ENCODE assay signal across 10 cellular contexts in genomic region chr1:170660874-170661645, GRCh38. TPM values are rescaled to one million over a fixed set of nuclear protein-coding genes. Genes with fewer than 3 reads are reported as not detected.
A peak's percentile ranks its signal among the peaks of the same experiment; 100 is the strongest.
DNase-seq lines count a peak whose midpoint lies in the region; FAIRE-seq and TF ChIP-seq lines count a peak whose summit lies in the region.
"Had no signal": no experiment of that assay in that cellular context is flagged by ENCODE, and none has a peak within 500 bp of the region (broad histone marks: within the 10 kb centered on the region; RNA-seq: fewer than 3 reads in every experiment).

No MANE protein-coding gene starts in this region.

- H3K27ac ChIP-seq in ovary (no peak overlapping the region), A673 (ENCODE audit: low read depth, low read length, poor library complexity, severe bottlenecking) (no peak overlapping the region), small intestine (ENCODE audit: low read depth in 1 of 2, low read length in 1 of 2) (no peak overlapping the region)

- CTCF ChIA-PET in BJ (lab: Yijun Ruan, JAX): interaction anchor here (0.8 to 1.2 kb wide), 3 partner anchors 10 to 170 kb away, joined by 3 to 4 read pairs (median 3); no protein-coding TSS in a partner anchor
- CTCF ChIA-PET in A673 (lab: Charles Lee): no interaction called here
- CTCF ChIA-PET in Calu3 (lab: Charles Lee): interaction anchor here (0.6 kb wide), 1 partner anchor 15 kb away, joined by 3 read pairs; no protein-coding TSS in a partner anchor

- H3K4me1 Mint-ChIP-seq in IgD-negative memory B cell (peaks cover 2 to 14% (median 4%) of the 10 kb centered on the region in 3 donors), Calu3 (ENCODE audit: low read depth, unreplicated experiment) (peaks cover 12% of the 10 kb centered on the region)

- 32 to 41% (median 33%) methylated on average over 47 to 54 of the region's 54 CpGs for WGBS in ovary, 3 donors
- WGBS in small intestine, 3 donors: 5 to 18% (median 11%) methylated on average over 51 to 54 of the region's 54 CpGs

- TF ChIP-seq CTCF in BJ (IDR thresholded peaks at IDR 0.05; ENCODE audit: insufficient read depth, low read depth, low read length): no peak
- no peak for TF ChIP-seq CTCF in fibroblast of pulmonary artery (IDR thresholded peaks at IDR 0.05; ENCODE audit: low read length, missing control alignments)
- no peak for TF ChIP-seq CTCF in ovary (IDR thresholded peaks at IDR 0.05)
- TF ChIP-seq CTCF in A673 (conservative IDR thresholded peaks at IDR 0.05; ENCODE audit: low read depth, low read length): no peak
- no peak for TF ChIP-seq CTCF in Calu3 (IDR thresholded peaks at IDR 0.05; ENCODE audit: unreplicated experiment)

- FAIRE-seq in small intestine (lab: Jason Lieb, UNC): no peak
- FAIRE-seq: endometrium had no signal

- H3K9me3 ChIP-seq in ovary (no peaks in the 10 kb centered on the region), A673 (ENCODE audit: low read depth, low read length, poor library complexity, severe bottlenecking) (no peaks in the 10 kb centered on the region), small intestine (ENCODE audit: control insufficient read depth, low read depth) (no peaks in the 10 kb centered on the region)

- H3K4me1 ChIP-seq in ovary (ENCODE audit: insufficient read depth): peaks cover 2% of the 10 kb centered on the region
- H3K4me1 ChIP-seq in A673 (ENCODE audit: insufficient read depth, low read length, poor library complexity, severe bottlenecking): peaks cover 15% of the 10 kb centered on the region
- peaks cover 0 to 4% of the 10 kb centered on the region in 2 donors for H3K4me1 ChIP-seq in small intestine (ENCODE audit: control insufficient read depth in 2 of 2, insufficient read depth in 1 of 2, low read depth in 1 of 2, low read length in 1 of 2)

- H3K36me3 ChIP-seq in BJ (ENCODE audit: control insufficient read depth, insufficient read depth, low read length) (no peaks in the 10 kb centered on the region), ovary (no peaks in the 10 kb centered on the region), A673 (ENCODE audit: insufficient read depth, low read length, poor library complexity, severe bottlenecking) (no peaks in the 10 kb centered on the region), small intestine (ENCODE audit: control insufficient read depth in 2 of 2, insufficient read depth in 2 of 2, low read length in 2 of 2) (no peaks in the 10 kb centered on the region)

- TF ChIP-seq EP300 in ovary (IDR thresholded peaks at IDR 0.05): no peak

- intact Hi-C loops in ovary (cut with DNase I) (loop anchor here in 3 of 4 donors (5.0 to 10.0 kb wide), 5 partner anchors 76 to 446 kb away; partner anchors contain the start of gene GORAB (in 1 of the 3)), A673 (cut with micrococcal nuclease; ENCODE audit: unreplicated experiment) (loop anchor here (5.0 kb wide), 1 partner anchor 129 kb away; the partner anchor contains the start of gene GORAB), Calu3 (cut with micrococcal nuclease; ENCODE audit: unreplicated experiment) (no loop called here)

- H3K4me3 ChIP-seq in BJ (ENCODE audit: low read depth, low read length) (peak overlapping the region; percentile 95), fibroblast of pulmonary artery (replicated peaks; ENCODE audit: low read depth, low read length) (peak overlapping the region; percentile 88), ovary (peak overlapping the region; percentile 78), A673 (ENCODE audit: low read depth, low read length, poor library complexity, severe bottlenecking) (no peak overlapping the region), small intestine (ENCODE audit: low read depth in 1 of 2, low read length in 2 of 2) (no peak overlapping the region)

- H3K27me3 Mint-ChIP-seq in IgD-negative memory B cell (peaks cover 62% of the 10 kb centered on the region), Calu3 (ENCODE audit: unreplicated experiment) (peaks cover 18% of the 10 kb centered on the region)

- H3K9me3 Mint-ChIP-seq in IgD-negative memory B cell: peaks cover 0 to 2% (median 0%) of the 10 kb centered on the region in 3 donors
- H3K9me3 Mint-ChIP-seq in Calu3 (ENCODE audit: low read depth, unreplicated experiment): no peaks in the 10 kb centered on the region

- POLR2A ChIA-PET in BJ (lab: Charles Lee): no interaction called here
- POLR2A ChIA-PET in A673 (lab: Charles Lee; ENCODE audit: low non-redundant PET): no interaction called here

- H3K4me3 Mint-ChIP-seq in IgD-negative memory B cell (peak overlapping the region in 1 of 4 donors; percentile 88), Calu3 (ENCODE audit: low read depth, unreplicated experiment) (no peak overlapping the region)

- H3K27ac Mint-ChIP-seq in IgD-negative memory B cell (peak overlapping the region; percentile 18 to 81 (median 23)), Calu3 (ENCODE audit: unreplicated experiment) (no peak overlapping the region)

- BruUV-seq in A673 (replicated peaks; lab: Mats Ljungman, UMichigan) (no TSS peak), Calu3 (replicated peaks; lab: Mats Ljungman, UMichigan) (no TSS peak)

- TF ChIP-seq POLR2A in ovary (IDR thresholded peaks at IDR 0.05): no peak

- H3K27me3 ChIP-seq in BJ (ENCODE audit: control insufficient read depth, insufficient read depth, low read length): no peaks in the 10 kb centered on the region
- no peaks in the 10 kb centered on the region for H3K27me3 ChIP-seq in ovary
- H3K27me3 ChIP-seq in A673 (replicated peaks; ENCODE audit: insufficient read depth, low read depth, low read length, poor library complexity): peaks cover 61% of the 10 kb centered on the region
- H3K27me3 ChIP-seq in small intestine (ENCODE audit: control insufficient read depth in 2 of 2, insufficient read depth in 2 of 2, low read length in 2 of 2): peaks cover 4 to 49% of the 10 kb centered on the region in 2 donors

- H3K36me3 Mint-ChIP-seq in IgD-negative memory B cell (no peaks in the 10 kb centered on the region), Calu3 (ENCODE audit: insufficient read depth, unreplicated experiment) (peaks cover 18% of the 10 kb centered on the region)

- DNase-seq in BJ (ENCODE audit: low read depth): no peak
- peak; percentile 27 for DNase-seq in fibroblast of pulmonary artery (ENCODE audit: low read depth)
- DNase-seq in ovary: peak; percentile 41 to 72 (median 59)
- DNase-seq in A673 (ENCODE audit: low spot score): no peak
- DNase-seq in small intestine: no peak
- no peak for DNase-seq in NCI-H2196 (lab: John Stamatoyannopoulos, UW; ENCODE audit: unreplicated experiment)
- no peak for DNase-seq in Calu3
- DNase-seq: activated CD4-positive, alpha-beta T cell treated with anti-CD3 and anti-CD28 coated beads for 4 hours had no signal

RNA-seq across cellular contexts. Expression of gene PRRX1, which starts 2.9 kb away (rescaled TPM):
- 152 and 154 TPM in 2 replicates for polyA plus RNA-seq in BJ (2011; rRNA removed)
- polyA minus RNA-seq in BJ (2011; rRNA and poly(A)+ RNA removed): 149 and 179 TPM in 2 replicates
- not detected for polyA plus RNA-seq in IgD-negative memory B cell
- total RNA-seq in ovary: 10 to 100 TPM; 36.6 to 64.9 (median 60.8) TPM
- polyA plus RNA-seq in ovary: 10 to 100 TPM; 31.2 to 80.3 TPM
- 4.5 and 5.6 TPM in 2 replicates for total RNA-seq in A673 (2021)
- 1 to 10 TPM in 1 of 3 donors, under 1 TPM in 2; 0.22 to 1.7 (median 0.54) TPM for polyA plus RNA-seq in small intestine
- 1.8 and 3.0 TPM in 2 replicates for total RNA-seq in Calu3 (2022)

Comparison
In these comparisons a context has a peak if more than half of its experiments do, and no peak if none do; other contexts are left out.
1. DNase-seq: peak in fibroblast of pulmonary artery (single experiment) and ovary (5 of 5); none in BJ (single experiment), A673 (single experiment), small intestine (single experiment), NCI-H2196 (single experiment) and Calu3 (single experiment).
2. H3K4me3 ChIP-seq: peak in BJ (single experiment), fibroblast of pulmonary artery (single experiment) and ovary (single experiment); none in A673 (single experiment) and small intestine (0 of 2).
3. RNA of gene PRRX1, which starts 2.9 kb away (polyA plus RNA-seq): 152 to 154 TPM in BJ and 31.2 to 80.3 TPM in ovary; 0.22 to 1.7 TPM in small intestine and not detected in IgD-negative memory B cell (single experiment); every median in the first group is over 10 times any median in the second.